In the genomic region with DNA sequence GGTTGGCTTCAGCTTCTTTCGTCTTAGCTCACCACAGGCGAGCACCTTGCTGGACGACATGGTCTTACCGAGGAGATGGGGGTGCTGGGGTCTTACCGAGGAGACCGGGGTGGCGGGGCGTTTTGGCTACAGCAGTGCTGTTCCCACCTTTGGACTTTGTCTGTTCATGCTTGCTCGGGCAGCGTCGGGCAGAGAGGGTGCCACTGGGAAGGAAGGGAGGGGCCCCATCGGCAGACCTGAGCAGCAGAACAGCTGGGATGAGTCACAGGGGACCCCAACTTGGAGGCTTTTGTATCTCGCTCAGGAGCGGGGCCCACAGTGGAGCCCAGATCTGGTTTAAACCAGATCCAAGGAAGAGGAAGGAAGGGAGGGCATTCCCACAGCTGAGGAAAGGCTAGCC, we compare ENCODE assay signal across 1 cellular context.
TF ChIP-seq lines count a peak whose summit lies in the region.

No MANE protein-coding gene starts in this region.

TF ChIP-seq in WTC11, 78 proteins besides CTCF, POLR2A, EP300 and RAD21 (continued from another document):
- TF ChIP-seq, protein P1, sequence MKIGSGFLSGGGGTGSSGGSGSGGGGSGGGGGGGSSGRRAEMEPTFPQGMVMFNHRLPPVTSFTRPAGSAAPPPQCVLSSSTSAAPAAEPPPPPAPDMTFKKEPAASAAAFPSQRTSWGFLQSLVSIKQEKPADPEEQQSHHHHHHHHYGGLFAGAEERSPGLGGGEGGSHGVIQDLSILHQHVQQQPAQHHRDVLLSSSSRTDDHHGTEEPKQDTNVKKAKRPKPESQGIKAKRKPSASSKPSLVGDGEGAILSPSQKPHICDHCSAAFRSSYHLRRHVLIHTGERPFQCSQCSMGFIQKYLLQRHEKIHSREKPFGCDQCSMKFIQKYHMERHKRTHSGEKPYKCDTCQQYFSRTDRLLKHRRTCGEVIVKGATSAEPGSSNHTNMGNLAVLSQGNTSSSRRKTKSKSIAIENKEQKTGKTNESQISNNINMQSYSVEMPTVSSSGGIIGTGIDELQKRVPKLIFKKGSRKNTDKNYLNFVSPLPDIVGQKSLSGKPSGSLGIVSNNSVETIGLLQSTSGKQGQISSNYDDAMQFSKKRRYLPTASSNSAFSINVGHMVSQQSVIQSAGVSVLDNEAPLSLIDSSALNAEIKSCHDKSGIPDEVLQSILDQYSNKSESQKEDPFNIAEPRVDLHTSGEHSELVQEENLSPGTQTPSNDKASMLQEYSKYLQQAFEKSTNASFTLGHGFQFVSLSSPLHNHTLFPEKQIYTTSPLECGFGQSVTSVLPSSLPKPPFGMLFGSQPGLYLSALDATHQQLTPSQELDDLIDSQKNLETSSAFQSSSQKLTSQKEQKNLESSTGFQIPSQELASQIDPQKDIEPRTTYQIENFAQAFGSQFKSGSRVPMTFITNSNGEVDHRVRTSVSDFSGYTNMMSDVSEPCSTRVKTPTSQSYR (CRISPR knock-in tag; IDR thresholded peaks at IDR 0.05), result no peak
- TF ChIP-seq, protein P2, sequence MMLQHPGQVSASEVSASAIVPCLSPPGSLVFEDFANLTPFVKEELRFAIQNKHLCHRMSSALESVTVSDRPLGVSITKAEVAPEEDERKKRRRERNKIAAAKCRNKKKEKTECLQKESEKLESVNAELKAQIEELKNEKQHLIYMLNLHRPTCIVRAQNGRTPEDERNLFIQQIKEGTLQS (CRISPR knock-in tag; conservative IDR thresholded peaks at IDR 0.05), result no peak
- TF ChIP-seq, protein P3, sequence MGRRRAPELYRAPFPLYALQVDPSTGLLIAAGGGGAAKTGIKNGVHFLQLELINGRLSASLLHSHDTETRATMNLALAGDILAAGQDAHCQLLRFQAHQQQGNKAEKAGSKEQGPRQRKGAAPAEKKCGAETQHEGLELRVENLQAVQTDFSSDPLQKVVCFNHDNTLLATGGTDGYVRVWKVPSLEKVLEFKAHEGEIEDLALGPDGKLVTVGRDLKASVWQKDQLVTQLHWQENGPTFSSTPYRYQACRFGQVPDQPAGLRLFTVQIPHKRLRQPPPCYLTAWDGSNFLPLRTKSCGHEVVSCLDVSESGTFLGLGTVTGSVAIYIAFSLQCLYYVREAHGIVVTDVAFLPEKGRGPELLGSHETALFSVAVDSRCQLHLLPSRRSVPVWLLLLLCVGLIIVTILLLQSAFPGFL (CRISPR knock-in tag; IDR thresholded peaks at IDR 0.05; ENCODE audit: borderline replicate concordance), result no peak
- TF ChIP-seq FOXK1 (CRISPR knock-in tag; IDR thresholded peaks at IDR 0.05) (no peak), JUN (CRISPR knock-in tag; IDR thresholded peaks at IDR 0.05) (no peak), NR3C1 (CRISPR knock-in tag; conservative IDR thresholded peaks at IDR 0.05; ENCODE audit: low read depth) (no peak), ZBTB21 (CRISPR knock-in tag; IDR thresholded peaks at IDR 0.05; ENCODE audit: borderline replicate concordance) (no peak), ZNF416 (CRISPR knock-in tag; IDR thresholded peaks at IDR 0.05) (no peak), ETV6 (CRISPR knock-in tag; IDR thresholded peaks at IDR 0.05) (no peak)
- TF ChIP-seq, protein P4, sequence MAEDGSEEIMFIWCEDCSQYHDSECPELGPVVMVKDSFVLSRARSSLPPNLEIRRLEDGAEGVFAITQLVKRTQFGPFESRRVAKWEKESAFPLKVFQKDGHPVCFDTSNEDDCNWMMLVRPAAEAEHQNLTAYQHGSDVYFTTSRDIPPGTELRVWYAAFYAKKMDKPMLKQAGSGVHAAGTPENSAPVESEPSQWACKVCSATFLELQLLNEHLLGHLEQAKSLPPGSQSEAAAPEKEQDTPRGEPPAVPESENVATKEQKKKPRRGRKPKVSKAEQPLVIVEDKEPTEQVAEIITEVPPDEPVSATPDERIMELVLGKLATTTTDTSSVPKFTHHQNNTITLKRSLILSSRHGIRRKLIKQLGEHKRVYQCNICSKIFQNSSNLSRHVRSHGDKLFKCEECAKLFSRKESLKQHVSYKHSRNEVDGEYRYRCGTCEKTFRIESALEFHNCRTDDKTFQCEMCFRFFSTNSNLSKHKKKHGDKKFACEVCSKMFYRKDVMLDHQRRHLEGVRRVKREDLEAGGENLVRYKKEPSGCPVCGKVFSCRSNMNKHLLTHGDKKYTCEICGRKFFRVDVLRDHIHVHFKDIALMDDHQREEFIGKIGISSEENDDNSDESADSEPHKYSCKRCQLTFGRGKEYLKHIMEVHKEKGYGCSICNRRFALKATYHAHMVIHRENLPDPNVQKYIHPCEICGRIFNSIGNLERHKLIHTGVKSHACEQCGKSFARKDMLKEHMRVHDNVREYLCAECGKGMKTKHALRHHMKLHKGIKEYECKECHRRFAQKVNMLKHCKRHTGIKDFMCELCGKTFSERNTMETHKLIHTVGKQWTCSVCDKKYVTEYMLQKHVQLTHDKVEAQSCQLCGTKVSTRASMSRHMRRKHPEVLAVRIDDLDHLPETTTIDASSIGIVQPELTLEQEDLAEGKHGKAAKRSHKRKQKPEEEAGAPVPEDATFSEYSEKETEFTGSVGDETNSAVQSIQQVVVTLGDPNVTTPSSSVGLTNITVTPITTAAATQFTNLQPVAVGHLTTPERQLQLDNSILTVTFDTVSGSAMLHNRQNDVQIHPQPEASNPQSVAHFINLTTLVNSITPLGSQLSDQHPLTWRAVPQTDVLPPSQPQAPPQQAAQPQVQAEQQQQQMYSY (CRISPR knock-in tag; IDR thresholded peaks at IDR 0.05), result no peak
- TF ChIP-seq, protein P5, sequence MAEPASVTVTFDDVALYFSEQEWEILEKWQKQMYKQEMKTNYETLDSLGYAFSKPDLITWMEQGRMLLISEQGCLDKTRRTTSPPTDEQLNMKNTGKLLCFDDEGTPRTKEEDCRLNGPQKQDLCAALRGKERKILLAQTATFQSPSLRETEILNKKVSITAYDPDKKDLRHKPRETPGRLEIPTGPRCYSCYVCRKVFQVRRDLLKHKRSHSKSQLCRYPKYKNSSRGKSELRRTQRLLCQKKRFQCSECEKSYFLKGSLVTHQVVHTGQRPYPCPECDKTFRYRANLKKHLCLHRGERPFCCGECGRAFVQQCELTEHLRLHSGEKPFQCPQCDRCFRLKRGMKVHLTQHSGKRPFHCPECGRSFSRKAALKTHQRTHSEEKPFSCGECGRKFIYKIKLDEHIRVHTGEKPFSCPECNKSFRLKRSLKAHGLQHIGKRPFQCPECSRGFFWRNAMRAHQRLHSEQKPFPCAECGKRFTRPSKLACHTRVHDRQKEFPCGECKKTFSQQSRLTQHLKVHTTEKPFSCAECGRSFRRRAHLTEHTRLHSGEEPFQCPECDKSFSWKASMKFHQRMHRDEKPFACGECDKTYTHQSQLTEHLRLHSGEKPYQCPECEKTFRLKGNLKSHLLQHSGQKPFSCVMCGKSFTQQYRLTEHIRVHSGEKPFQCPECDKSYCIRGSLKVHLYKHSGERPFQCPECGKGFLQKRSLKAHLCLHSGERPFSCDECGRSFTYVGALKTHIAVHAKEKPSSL (CRISPR knock-in tag; conservative IDR thresholded peaks at IDR 0.05), result no peak
- TF ChIP-seq, protein P6, sequence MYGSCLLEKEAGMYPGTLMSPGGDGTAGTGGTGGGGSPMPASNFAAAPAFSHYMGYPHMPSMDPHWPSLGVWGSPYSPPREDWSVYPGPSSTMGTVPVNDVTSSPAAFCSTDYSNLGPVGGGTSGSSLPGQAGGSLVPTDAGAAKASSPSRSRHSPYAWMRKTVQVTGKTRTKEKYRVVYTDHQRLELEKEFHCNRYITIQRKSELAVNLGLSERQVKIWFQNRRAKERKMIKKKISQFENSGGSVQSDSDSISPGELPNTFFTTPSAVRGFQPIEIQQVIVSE (CRISPR knock-in tag; IDR thresholded peaks at IDR 0.05; ENCODE audit: borderline replicate concordance), result no peak
- TF ChIP-seq, protein P7, sequence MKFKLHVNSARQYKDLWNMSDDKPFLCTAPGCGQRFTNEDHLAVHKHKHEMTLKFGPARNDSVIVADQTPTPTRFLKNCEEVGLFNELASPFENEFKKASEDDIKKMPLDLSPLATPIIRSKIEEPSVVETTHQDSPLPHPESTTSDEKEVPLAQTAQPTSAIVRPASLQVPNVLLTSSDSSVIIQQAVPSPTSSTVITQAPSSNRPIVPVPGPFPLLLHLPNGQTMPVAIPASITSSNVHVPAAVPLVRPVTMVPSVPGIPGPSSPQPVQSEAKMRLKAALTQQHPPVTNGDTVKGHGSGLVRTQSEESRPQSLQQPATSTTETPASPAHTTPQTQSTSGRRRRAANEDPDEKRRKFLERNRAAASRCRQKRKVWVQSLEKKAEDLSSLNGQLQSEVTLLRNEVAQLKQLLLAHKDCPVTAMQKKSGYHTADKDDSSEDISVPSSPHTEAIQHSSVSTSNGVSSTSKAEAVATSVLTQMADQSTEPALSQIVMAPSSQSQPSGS (CRISPR knock-in tag; IDR thresholded peaks at IDR 0.05; ENCODE audit: borderline replicate concordance, low read depth), result no peak
